2 cellular contexts compared by ENCODE assay signal in genomic region chr6:132715204-132715603, GRCh38.
TF ChIP-seq lines count a peak whose summit lies in the region.

No MANE protein-coding gene starts in this region.

TF ChIP-seq in A549, 52 proteins besides CTCF, POLR2A, EP300 and RAD21:
- TF ChIP-seq SMC3 (IDR thresholded peaks at IDR 0.05) (peak; percentile 61), PHF8 (IDR thresholded peaks at IDR 0.05; ENCODE audit: borderline replicate concordance, low read depth) (no peak)

TF ChIP-seq in GM12878, 131 proteins besides CTCF, POLR2A, EP300 and RAD21:
- no peak for TF ChIP-seq ZBTB33 (IDR thresholded peaks at IDR 0.05)
- TF ChIP-seq, protein P1, sequence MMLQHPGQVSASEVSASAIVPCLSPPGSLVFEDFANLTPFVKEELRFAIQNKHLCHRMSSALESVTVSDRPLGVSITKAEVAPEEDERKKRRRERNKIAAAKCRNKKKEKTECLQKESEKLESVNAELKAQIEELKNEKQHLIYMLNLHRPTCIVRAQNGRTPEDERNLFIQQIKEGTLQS (IDR thresholded peaks at IDR 0.05; ENCODE audit: borderline replicate concordance, extremely low read depth, low read depth, low read length): no peak
- TF ChIP-seq ATF2 (IDR thresholded peaks at IDR 0.05; ENCODE audit: low read length): no peak
- TF ChIP-seq CEBPZ (IDR thresholded peaks at IDR 0.05; ENCODE audit: low read depth, low read length): no peak
- TF ChIP-seq REST (IDR thresholded peaks at IDR 0.05; ENCODE audit: low read depth, low read length): no peak
- TF ChIP-seq ESRRA (IDR thresholded peaks at IDR 0.05; ENCODE audit: low read length): no peak
- TF ChIP-seq MXI1 (IDR thresholded peaks at IDR 0.05; ENCODE audit: low read depth, low read length): no peak
- TF ChIP-seq NFXL1 (IDR thresholded peaks at IDR 0.05; ENCODE audit: borderline replicate concordance): no peak
